In the genomic region with DNA sequence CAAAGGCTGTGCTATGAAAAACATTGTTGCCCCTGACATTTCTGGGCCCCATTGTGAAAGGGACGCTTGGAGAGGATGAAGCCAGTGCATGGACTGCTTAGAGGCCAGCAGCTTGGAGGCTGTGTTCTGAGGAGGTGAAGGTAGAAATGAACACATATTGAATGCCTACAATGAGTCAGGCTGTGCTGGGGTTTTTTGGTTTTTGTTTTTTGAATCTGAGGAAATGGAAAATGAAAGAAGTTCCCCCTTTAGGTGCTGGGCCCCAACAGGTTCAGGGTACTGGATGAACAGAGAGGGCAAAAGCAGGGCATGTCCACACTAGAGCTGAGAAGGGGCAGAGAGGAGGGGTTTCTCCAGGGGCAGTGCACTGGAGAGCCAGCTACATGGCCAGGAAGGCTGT, we compare ENCODE assay signal across 13 cellular contexts.
DNase-seq lines count a peak whose midpoint lies in the region; ATAC-seq and TF ChIP-seq lines count a peak whose summit lies in the region.
"Had no signal": no experiment of that assay in that cellular context is flagged by ENCODE, and none has a peak within 500 bp of the region (broad histone marks: within the 10 kb centered on the region; RNA-seq: fewer than 3 reads in every experiment).

No MANE protein-coding gene starts in this region.

- intact Hi-C loops in activated CD8-positive, alpha-beta T cell treated with anti-CD3 and anti-CD28 coated beads for 36 hours (cut with micrococcal nuclease): no loop called here
- intact Hi-C loops in left colon (cut with DNase I, micrococcal nuclease): no loop called here

- no peak for DNase-seq in T-helper 1 cell
- no peak for DNase-seq in activated CD8-positive, alpha-beta T cell treated with anti-CD3 and anti-CD28 coated beads for 36 hours
- DNase-seq in left colon: no peak
- DNase-seq in SIG-M5 treated with dmso at 0.1 percent for 504 hours (lab: John Stamatoyannopoulos, UW; ENCODE audit: unreplicated experiment): no peak
- DNase-seq in activated effector memory CD4-positive, alpha-beta T cell treated with anti-CD3 and anti-CD28 coated beads, Interleukin-2, amount 50 U/mL, for 16 hours: no peak
- DNase-seq: activated T-cell treated with anti-CD3 and anti-CD28 coated beads, Interleukin-2, amount 50 U/mL, for 48 hours; caudate nucleus; DMS 273 treated with DMSO at 0.1 percent for 48 hours; immature natural killer cell; naive thymus-derived CD8-positive, alpha-beta T cell had no signal

- peak overlapping the region; percentile 65 for H3K27ac Mint-ChIP-seq in T-helper 1 cell treated with Interleukin-12 subunit alpha and Interleukin-12 subunit beta and Interleukin-4 antibody, amounts not matched to agents 30 μg/mL and 1 μg/mL, for 36 hours
- no peak overlapping the region for H3K27ac Mint-ChIP-seq in activated CD8-positive, alpha-beta T cell treated with anti-CD3 and anti-CD28 coated beads for 36 hours
- H3K27ac Mint-ChIP-seq: immature natural killer cell; naive thymus-derived CD8-positive, alpha-beta T cell had no signal

- no peak for TF ChIP-seq CTCF in activated CD8-positive, alpha-beta T cell treated with anti-CD3 and anti-CD28 coated beads for 36 hours (IDR thresholded peaks at IDR 0.05)

- H3K9me3 Mint-ChIP-seq in T-helper 1 cell treated with Interleukin-12 subunit alpha and Interleukin-12 subunit beta and Interleukin-4 antibody, amounts not matched to agents 30 μg/mL and 1 μg/mL, for 36 hours: peaks cover 12% of the 10 kb centered on the region
- peaks cover 8% of the 10 kb centered on the region for H3K9me3 Mint-ChIP-seq in activated CD8-positive, alpha-beta T cell treated with anti-CD3 and anti-CD28 coated beads for 36 hours

- CTCF ChIA-PET in activated CD8-positive, alpha-beta T cell treated with anti-CD3 and anti-CD28 coated beads for 36 hours (lab: Charles Lee): no interaction called here

- POLR2A ChIA-PET in activated CD8-positive, alpha-beta T cell treated with anti-CD3 and anti-CD28 coated beads for 36 hours (lab: Charles Lee): no interaction called here

- peaks cover 1% of the 10 kb centered on the region for H3K36me3 Mint-ChIP-seq in T-helper 1 cell treated with Interleukin-12 subunit alpha and Interleukin-12 subunit beta and Interleukin-4 antibody, amounts not matched to agents 30 μg/mL and 1 μg/mL, for 36 hours (ENCODE audit: low read depth)
- H3K36me3 Mint-ChIP-seq in activated CD8-positive, alpha-beta T cell treated with anti-CD3 and anti-CD28 coated beads for 36 hours (ENCODE audit: low read depth): no peaks in the 10 kb centered on the region
- H3K36me3 Mint-ChIP-seq: immature natural killer cell had no signal

- ATAC-seq in GM21381 (IDR thresholded peaks at IDR 0.05; ENCODE audit: unreplicated experiment): peak; percentile 85
- peak; percentile 85 for ATAC-seq in HG02981 (IDR thresholded peaks at IDR 0.05; ENCODE audit: unreplicated experiment)
- ATAC-seq in activated CD8-positive, alpha-beta T cell treated with anti-CD3 and anti-CD28 coated beads for 36 hours: peak; percentile 39
- ATAC-seq in left colon: no peak
- ATAC-seq: naive thymus-derived CD8-positive, alpha-beta T cell had no signal

- no peaks in the 10 kb centered on the region for H3K27me3 Mint-ChIP-seq in T-helper 1 cell treated with Interleukin-12 subunit alpha and Interleukin-12 subunit beta and Interleukin-4 antibody, amounts not matched to agents 30 μg/mL and 1 μg/mL, for 36 hours (ENCODE audit: low read depth)
- H3K27me3 Mint-ChIP-seq in activated CD8-positive, alpha-beta T cell treated with anti-CD3 and anti-CD28 coated beads for 36 hours: no peaks in the 10 kb centered on the region

- peaks cover 13% of the 10 kb centered on the region for H3K4me1 Mint-ChIP-seq in T-helper 1 cell treated with Interleukin-12 subunit alpha and Interleukin-12 subunit beta and Interleukin-4 antibody, amounts not matched to agents 30 μg/mL and 1 μg/mL, for 36 hours (ENCODE audit: low read depth)
- no peaks in the 10 kb centered on the region for H3K4me1 Mint-ChIP-seq in activated CD8-positive, alpha-beta T cell treated with anti-CD3 and anti-CD28 coated beads for 36 hours (ENCODE audit: low read depth)
- H3K4me1 Mint-ChIP-seq: immature natural killer cell had no signal

- H3K4me3 Mint-ChIP-seq in T-helper 1 cell treated with Interleukin-12 subunit alpha and Interleukin-12 subunit beta and Interleukin-4 antibody, amounts not matched to agents 30 μg/mL and 1 μg/mL, for 36 hours: no peak overlapping the region
- H3K4me3 Mint-ChIP-seq in activated CD8-positive, alpha-beta T cell treated with anti-CD3 and anti-CD28 coated beads for 36 hours: no peak overlapping the region
- H3K4me3 Mint-ChIP-seq: immature natural killer cell had no signal
